9 cellular contexts compared by ENCODE assay signal in the genomic region with DNA sequence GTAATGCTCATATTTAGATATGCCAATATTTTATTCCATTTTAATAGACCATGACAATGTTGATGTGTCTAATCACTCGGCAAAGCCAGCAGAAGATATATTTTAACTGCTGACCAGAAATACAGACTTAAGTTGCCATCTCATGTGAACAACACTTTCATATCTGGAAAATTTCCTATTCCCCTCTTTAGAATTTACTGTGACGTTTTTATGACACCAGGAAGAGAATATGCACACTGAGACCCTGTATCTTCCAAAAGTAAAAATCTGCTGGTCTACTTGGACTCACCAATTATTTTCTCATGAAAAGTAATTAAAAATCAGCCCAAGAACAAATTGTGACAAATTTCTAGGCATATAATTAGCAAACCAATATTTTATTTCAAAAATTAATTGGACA. TPM values are rescaled to one million over a fixed set of nuclear protein-coding genes. Genes with fewer than 3 reads are reported as not detected.
DNase-seq lines count a peak whose midpoint lies in the region; ATAC-seq and TF ChIP-seq lines count a peak whose summit lies in the region.
"Had no signal": no experiment of that assay in that cellular context is flagged by ENCODE, and none has a peak within 500 bp of the region (broad histone marks: within the 10 kb centered on the region; RNA-seq: fewer than 3 reads in every experiment).

No MANE protein-coding gene starts in this region.

- H3K9me2 ChIP-seq in DOHH2 (replicated peaks; ENCODE audit: control insufficient read depth, low read length) (no peaks in the 10 kb centered on the region), OCI-LY1 (ENCODE audit: low read depth, low read length) (no peaks in the 10 kb centered on the region)

- H3K79me2 ChIP-seq in DOHH2 (ENCODE audit: control insufficient read depth, low read length) (peaks cover 87% of the 10 kb centered on the region), OCI-LY1 (ENCODE audit: insufficient read depth, low read length) (peaks cover 52% of the 10 kb centered on the region)

- H3K9me3 Mint-ChIP-seq in endothelial cell (ENCODE audit: unreplicated experiment) = no peaks in the 10 kb centered on the region

- H3K27me3 ChIP-seq in DOHH2 (ENCODE audit: control insufficient read depth, low read length) = no peaks in the 10 kb centered on the region
- no peaks in the 10 kb centered on the region for H3K27me3 ChIP-seq in OCI-LY1 (ENCODE audit: insufficient read depth, low read length)
- no peaks in the 10 kb centered on the region for H3K27me3 ChIP-seq in ovary

- no peak for TF ChIP-seq EP300 in ovary (IDR thresholded peaks at IDR 0.05)

- H3K27me3 Mint-ChIP-seq in endothelial cell (ENCODE audit: unreplicated experiment) = peaks cover 2% of the 10 kb centered on the region

- H3K4me1 ChIP-seq in DOHH2 (ENCODE audit: control insufficient read depth, low read length) = peaks cover 30% of the 10 kb centered on the region
- peaks cover 34% of the 10 kb centered on the region for H3K4me1 ChIP-seq in OCI-LY1 (ENCODE audit: insufficient read depth, low read length, severe bottlenecking)
- H3K4me1 ChIP-seq in ovary (ENCODE audit: insufficient read depth) = peaks cover 2% of the 10 kb centered on the region

- no peaks in the 10 kb centered on the region for H3K36me3 Mint-ChIP-seq in endothelial cell (ENCODE audit: low read depth, unreplicated experiment)

- H3F3A ChIP-seq in DOHH2 (ENCODE audit: control insufficient read depth, insufficient read depth) (0 out of 2 replicates have a peak, but pooled peaks cover 3% of the 10 kb centered on the region), OCI-LY1 (ENCODE audit: insufficient read depth, low read length) (no peaks in the 10 kb centered on the region)

- intact Hi-C loops in ovary (cut with DNase I) = no loop called here

- ATAC-seq in GM21529 (IDR thresholded peaks at IDR 0.05; ENCODE audit: unreplicated experiment) = no peak

- H3K9ac ChIP-seq in OCI-LY1 (ENCODE audit: low read length) = peak overlapping the region; percentile 79

- H3K4me3 Mint-ChIP-seq in endothelial cell (ENCODE audit: unreplicated experiment) = peak overlapping the region; percentile 97

- TF ChIP-seq CTCF in DOHH2 (IDR thresholded peaks at IDR 0.05; ENCODE audit: low read depth, low read length, poor library complexity, severe bottlenecking) = no peak
- TF ChIP-seq CTCF in OCI-LY1 (IDR thresholded peaks at IDR 0.05; ENCODE audit: low read length) = no peak
- TF ChIP-seq CTCF in endothelial cell (IDR thresholded peaks at IDR 0.05; ENCODE audit: unreplicated experiment) = no peak
- no peak for TF ChIP-seq CTCF in ovary (IDR thresholded peaks at IDR 0.05)

- peak overlapping the region; percentile 82 for H3K27ac Mint-ChIP-seq in endothelial cell (ENCODE audit: unreplicated experiment)

- peaks cover 33% of the 10 kb centered on the region for H3K4me1 Mint-ChIP-seq in endothelial cell (ENCODE audit: unreplicated experiment)

- no peaks in the 10 kb centered on the region for H4K20me1 ChIP-seq in DOHH2 (ENCODE audit: control insufficient read depth, insufficient read depth, low read depth, low read length)
- no peaks in the 10 kb centered on the region for H4K20me1 ChIP-seq in OCI-LY1 (ENCODE audit: insufficient read depth, low read length)

- DNase-seq in endothelial cell (ENCODE audit: low spot score) (no peak), ovary (no peak), midbrain (lab: John Stamatoyannopoulos, UW) (no peak), nucleus accumbens (lab: John Stamatoyannopoulos, UW) (no peak), islet precursor cell (no peak)

- 34 to 44% (median 36%) methylated on average over 2 of the region's 2 CpGs for WGBS in ovary, 3 donors

- peak overlapping the region; percentile 81 for H3K4me3 ChIP-seq in DOHH2 (ENCODE audit: low read length)
- peak overlapping the region; percentile 96 for H3K4me3 ChIP-seq in OCI-LY1 (ENCODE audit: low read depth, low read length, poor library complexity, severe bottlenecking)
- H3K4me3 ChIP-seq in ovary = peak overlapping the region; percentile 94

- H3K4me2 ChIP-seq in DOHH2 (ENCODE audit: low read length) (peak overlapping the region; percentile 85), OCI-LY1 (ENCODE audit: low read length) (peak overlapping the region; percentile 99)

- H3K27ac ChIP-seq in DOHH2 (ENCODE audit: low read depth, low read length) (peak overlapping the region; percentile 62; the same call in 1 of the 2 replicates), OCI-LY1 (ENCODE audit: low read depth, low read length, poor library complexity, severe bottlenecking) (peak overlapping the region; percentile 68), ovary (no peak overlapping the region)

- TF ChIP-seq POLR2A in ovary (IDR thresholded peaks at IDR 0.05) = no peak

- no peaks in the 10 kb centered on the region for H3K9me3 ChIP-seq in DOHH2 (ENCODE audit: control insufficient read depth, insufficient read depth, low read length)
- no peaks in the 10 kb centered on the region for H3K9me3 ChIP-seq in OCI-LY1 (ENCODE audit: low read length)
- no peaks in the 10 kb centered on the region for H3K9me3 ChIP-seq in ovary

- H2AFZ ChIP-seq in OCI-LY1 (ENCODE audit: low read length) = peak overlapping the region; percentile 93

- H3K36me3 ChIP-seq in DOHH2 (ENCODE audit: control insufficient read depth, low read length) (peaks cover 33% of the 10 kb centered on the region), OCI-LY1 (ENCODE audit: insufficient read depth, low read length) (peaks cover 6% of the 10 kb centered on the region; the same call in 1 of the 2 replicates), ovary (no peaks in the 10 kb centered on the region)

RNA-seq across cellular contexts. Expression of a gene that starts 2.1 kb away (rescaled TPM):
- total RNA-seq in endothelial cell (ENCODE audit: unreplicated experiment) = 61.3 TPM
- 10 to 100 TPM; 15.5 to 25.3 (median 17.5) TPM for total RNA-seq in ovary
- 10 to 100 TPM in 1 of 2 donors, 1 to 10 TPM in 1; 5.3 to 16.3 TPM for polyA plus RNA-seq in ovary

RNA-seq across cellular contexts. Expression of a gene that starts 2.5 kb away (rescaled TPM):
- total RNA-seq in endothelial cell (ENCODE audit: unreplicated experiment) = 26.9 TPM
- 10 to 100 TPM; 17.3 to 26.0 (median 20.5) TPM for total RNA-seq in ovary
- polyA plus RNA-seq in ovary = 10 to 100 TPM; 11.1 to 22.0 TPM

RNA-seq across cellular contexts. Expression of a gene that starts 45.2 kb away (rescaled TPM):
- total RNA-seq in endothelial cell (ENCODE audit: unreplicated experiment) = 0.18 TPM
- total RNA-seq in ovary = 1 to 10 TPM in 1 of 7 donors, under 1 TPM in 4, not detected in 2; 0.12 to 8.6 (median 0.50) TPM
- polyA plus RNA-seq in ovary = not detected
- total RNA-seq: glomerular endothelial cell had no signal

Comparison
In these comparisons a context has a peak if more than half of its experiments do, and no peak if none do; other contexts are left out.
1. H3K27ac ChIP-seq: peak in DOHH2 (single experiment) and OCI-LY1 (single experiment); none in ovary (0 of 2).
2. Peak in every context shown above with its lines, with median percentiles within 50 percentile points of each other: H3K4me3 ChIP-seq.